ENCODE assay signal across 1 cellular context in the genomic region with DNA sequence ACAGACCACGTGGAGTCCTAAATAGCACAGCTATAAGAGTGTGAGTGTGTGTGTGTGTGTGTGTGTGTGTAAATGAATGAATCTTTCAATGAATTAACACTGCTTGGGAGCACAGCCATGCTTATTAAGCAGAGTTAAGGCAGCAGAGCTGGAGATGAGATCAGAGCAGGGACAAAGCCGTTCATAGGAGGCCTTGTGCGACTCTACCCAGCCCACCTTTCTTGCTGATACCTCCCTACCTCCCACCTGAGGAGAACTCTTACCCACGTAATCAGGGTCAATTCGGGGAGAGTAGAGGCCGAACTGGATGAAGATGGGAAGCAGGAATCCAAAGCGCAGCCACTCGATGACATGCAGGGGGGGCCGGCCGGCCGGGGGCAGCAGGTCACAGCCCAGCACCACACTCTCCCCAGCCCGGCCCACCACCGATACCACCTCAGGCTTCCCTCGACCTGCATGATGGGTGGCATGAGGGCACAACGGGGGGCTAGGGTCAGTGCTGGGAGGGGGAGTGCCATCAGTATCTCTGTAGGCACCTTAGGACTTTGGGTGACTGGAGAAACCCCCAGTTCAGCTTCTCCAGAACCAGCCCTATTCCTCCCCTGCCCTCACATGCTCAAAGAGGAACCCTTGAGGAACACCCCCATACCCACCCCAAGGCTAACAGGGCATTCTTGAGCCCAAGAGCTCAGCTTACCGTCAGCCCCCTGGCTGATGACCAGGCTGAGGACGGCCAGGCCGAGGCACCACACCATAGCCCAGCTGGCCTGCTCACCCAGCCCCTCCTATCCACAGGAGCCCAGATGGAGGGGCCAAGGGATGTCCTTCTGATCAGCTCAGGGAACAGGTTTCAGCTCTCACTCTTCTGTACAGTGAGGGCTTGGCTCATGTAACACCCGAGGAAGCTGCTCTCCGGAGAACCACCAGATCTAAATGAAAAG.
TF ChIP-seq lines count a peak whose summit lies in the region.

No MANE protein-coding gene starts in this region.

TF ChIP-seq in GM23338, 12 proteins besides CTCF, POLR2A, EP300 and RAD21:
- TF ChIP-seq ZNF462 (CRISPR knock-in tag; IDR thresholded peaks at IDR 0.05): no peak
- TF ChIP-seq ZNF114 (CRISPR knock-in tag; IDR thresholded peaks at IDR 0.05): no peak
- no peak for TF ChIP-seq EZH2 (IDR thresholded peaks at IDR 0.05; ENCODE audit: low read depth, unreplicated experiment)
- no peak for TF ChIP-seq JUNB (IDR thresholded peaks at IDR 0.05; ENCODE audit: unreplicated experiment)
- TF ChIP-seq POLR2AphosphoS5 (IDR thresholded peaks at IDR 0.05; ENCODE audit: low read depth): no peak
- TF ChIP-seq REST (IDR thresholded peaks at IDR 0.05; ENCODE audit: unreplicated experiment): no peak
- TF ChIP-seq STAT1 (IDR thresholded peaks at IDR 0.05; ENCODE audit: unreplicated experiment): no peak
- no peak for TF ChIP-seq ZNF331 (CRISPR knock-in tag; IDR thresholded peaks at IDR 0.05; ENCODE audit: low read depth)
- TF ChIP-seq NANOG (IDR thresholded peaks at IDR 0.05; ENCODE audit: borderline replicate concordance): no peak
- TF ChIP-seq CREB1 (CRISPR knock-in tag; IDR thresholded peaks at IDR 0.05; ENCODE audit: low read depth): no peak
- no peak for TF ChIP-seq EZH2phosphoT487 (IDR thresholded peaks at IDR 0.05; ENCODE audit: unreplicated experiment)
- TF ChIP-seq, protein P1, sequence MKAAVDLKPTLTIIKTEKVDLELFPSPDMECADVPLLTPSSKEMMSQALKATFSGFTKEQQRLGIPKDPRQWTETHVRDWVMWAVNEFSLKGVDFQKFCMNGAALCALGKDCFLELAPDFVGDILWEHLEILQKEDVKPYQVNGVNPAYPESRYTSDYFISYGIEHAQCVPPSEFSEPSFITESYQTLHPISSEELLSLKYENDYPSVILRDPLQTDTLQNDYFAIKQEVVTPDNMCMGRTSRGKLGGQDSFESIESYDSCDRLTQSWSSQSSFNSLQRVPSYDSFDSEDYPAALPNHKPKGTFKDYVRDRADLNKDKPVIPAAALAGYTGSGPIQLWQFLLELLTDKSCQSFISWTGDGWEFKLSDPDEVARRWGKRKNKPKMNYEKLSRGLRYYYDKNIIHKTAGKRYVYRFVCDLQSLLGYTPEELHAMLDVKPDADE (IDR thresholded peaks at IDR 0.05): no peak
